In genomic region chr11:12744831-12745502, GRCh38 we compare ENCODE assay signal across 16 cellular contexts.
DNase-seq lines count a peak whose midpoint lies in the region; ATAC-seq, FAIRE-seq and TF ChIP-seq lines count a peak whose summit lies in the region.
"Had no signal": no experiment of that assay in that cellular context is flagged by ENCODE, and none has a peak within 500 bp of the region (broad histone marks: within the 10 kb centered on the region; RNA-seq: fewer than 3 reads in every experiment).

No MANE protein-coding gene starts in this region.

- peaks cover 6% of the 10 kb centered on the region; the same call in 1 of the 2 replicates for H3K79me2 ChIP-seq in H9 (ENCODE audit: insufficient read depth, low read length)
- H3K79me2 ChIP-seq in trophoblast cell (ENCODE audit: control insufficient read depth, insufficient read depth, low read length, poor library complexity) = peaks cover 34% of the 10 kb centered on the region

- H3K9me3 ChIP-seq in H9 (ENCODE audit: control insufficient read depth, low read depth, low read length) (no peaks in the 10 kb centered on the region), heart left ventricle (no peaks in the 10 kb centered on the region), trophoblast cell (ENCODE audit: insufficient read depth, low read depth, low read length) (no peaks in the 10 kb centered on the region), spleen (no peaks in the 10 kb centered on the region)
- H3K9me3 ChIP-seq: BLaER1, colonic mucosa, lower lobe of right lung, upper lobe of left lung had no signal

- no peak overlapping the region for H3K4me2 ChIP-seq in H9 (ENCODE audit: insufficient read depth, insufficient read length, low read length)
- H3K4me2 ChIP-seq in trophoblast cell (ENCODE audit: low read length) = no peak overlapping the region
- H3K4me2 ChIP-seq: BLaER1 had no signal

- H3T11ph ChIP-seq in H9 (ENCODE audit: low read length) = no peak overlapping the region

- H3K9me3 Mint-ChIP-seq in H9 = no peaks in the 10 kb centered on the region; a peak in 2 of 5 replicates
- no peaks in the 10 kb centered on the region for H3K9me3 Mint-ChIP-seq in activated CD4-positive, alpha-beta T cell treated with anti-CD3 and anti-CD28 coated beads, Interleukin-2, amount 10 ng/mL, durations not matched to agents 24 days and 14 days

- H4K20me1 ChIP-seq in H9 (ENCODE audit: control insufficient read depth, insufficient read depth, insufficient read length) = no peaks in the 10 kb centered on the region
- H4K20me1 ChIP-seq: BLaER1 had no signal

- no peak overlapping the region for H3K56ac ChIP-seq in H9 (ENCODE audit: insufficient read length, low read depth, low read length)

- no peak for TF ChIP-seq POLR2A in heart left ventricle (IDR thresholded peaks at IDR 0.05)
- TF ChIP-seq POLR2A in spleen (IDR thresholded peaks at IDR 0.05) = no peak

- H3K23me2 ChIP-seq in H9 (ENCODE audit: insufficient read length, low read depth, low read length, poor library complexity, severe bottlenecking) = no peaks in the 10 kb centered on the region

- H3K4ac ChIP-seq in H9 (ENCODE audit: low read depth, low read length) (no peak overlapping the region), trophoblast cell (ENCODE audit: low read depth, low read length) (peak overlapping the region; percentile 72)

- H4K5ac ChIP-seq in H9 (ENCODE audit: insufficient read length, low read depth, low read length) = no peak overlapping the region

- intact Hi-C loops in heart left ventricle (cut with DNase I) = loop anchor here in 5 of 10 donors (2.0 to 10.0 kb wide), 5 partner anchors 42 to 70 kb away; partner anchors contain the start of gene TEAD1 (in 2 of the 5)
- intact Hi-C loops in spleen (cut with DNase I; ENCODE audit: low total_unique reads) = no loop called here
- intact Hi-C loops in activated CD4-positive, alpha-beta T cell treated with anti-CD3 and anti-CD28 coated beads, Interleukin-2, amount 10 ng/mL, durations not matched to agents 24 days and 14 days (cut with micrococcal nuclease) = no loop called here

- H3K4me1 ChIP-seq in H9 (ENCODE audit: insufficient read depth, low read length) (peaks cover 7% of the 10 kb centered on the region; the same call in 1 of the 2 replicates), heart left ventricle (peaks cover 0 to 63% (median 18%) of the 10 kb centered on the region in 12 donors), trophoblast cell (ENCODE audit: control insufficient read depth in 1 of 2, insufficient read depth in 2 of 2, low read length in 2 of 2) (peaks cover 14 to 17% of the 10 kb centered on the region in 2 experiments), spleen (peaks cover 0 to 6% (median 0%) of the 10 kb centered on the region in 6 donors)
- H3K4me1 ChIP-seq: colonic mucosa had no signal

- H2AK5ac ChIP-seq in H9 (ENCODE audit: insufficient read length, low read length) = no peak overlapping the region
- H2AK5ac ChIP-seq in trophoblast cell (ENCODE audit: low read length) = no peak overlapping the region

- peak overlapping the region in 2 of 3 experiments; percentile 41 to 63; a peak in 3 of 7 replicates for H3K27ac Mint-ChIP-seq in H9
- no peak overlapping the region for H3K27ac Mint-ChIP-seq in activated CD4-positive, alpha-beta T cell treated with anti-CD3 and anti-CD28 coated beads, Interleukin-2, amount 10 ng/mL, durations not matched to agents 24 days and 14 days
- H3K27ac Mint-ChIP-seq: activated CD4-positive, alpha-beta T cell treated with anti-CD3 and anti-CD28 coated beads, Interleukin-2, amount 10 ng/mL, durations not matched to agents 7 days and 5 days had no signal

- H3K27me3 ChIP-seq in H9 (ENCODE audit: insufficient read depth, low read length) (no peaks in the 10 kb centered on the region), heart left ventricle (no peaks in the 10 kb centered on the region), trophoblast cell (ENCODE audit: insufficient read depth, low read length) (no peaks in the 10 kb centered on the region), spleen (replicated peaks in 1 of 7) (no peaks in the 10 kb centered on the region)
- H3K27me3 ChIP-seq: BLaER1, colonic mucosa, upper lobe of left lung had no signal

- H4K91ac ChIP-seq in H9 (ENCODE audit: insufficient read length, low read depth, low read length) = no peak overlapping the region
- no peak overlapping the region for H4K91ac ChIP-seq in trophoblast cell (ENCODE audit: low read depth, low read length)

- no peak overlapping the region for H4K12ac ChIP-seq in trophoblast cell (ENCODE audit: low read depth, low read length)

- H3K4me1 Mint-ChIP-seq in H9 = peaks cover 52 to 58% of the 10 kb centered on the region in 2 experiments
- no peaks in the 10 kb centered on the region for H3K4me1 Mint-ChIP-seq in activated CD4-positive, alpha-beta T cell treated with anti-CD3 and anti-CD28 coated beads, Interleukin-2, amount 10 ng/mL, durations not matched to agents 24 days and 14 days
- H3K4me1 Mint-ChIP-seq: activated CD4-positive, alpha-beta T cell treated with anti-CD3 and anti-CD28 coated beads, Interleukin-2, amount 10 ng/mL, durations not matched to agents 7 days and 5 days had no signal

- H2BK120ac ChIP-seq in H9 (ENCODE audit: low read depth, low read length, poor library complexity, severe bottlenecking) (no peak overlapping the region), trophoblast cell (ENCODE audit: insufficient read depth, low read length, poor library complexity) (no peak overlapping the region)

- no peak overlapping the region for H3K4me3 Mint-ChIP-seq in H9
- no peak overlapping the region for H3K4me3 Mint-ChIP-seq in activated CD4-positive, alpha-beta T cell treated with anti-CD3 and anti-CD28 coated beads, Interleukin-2, amount 10 ng/mL, durations not matched to agents 24 days and 14 days
- H3K4me3 Mint-ChIP-seq: activated CD4-positive, alpha-beta T cell treated with anti-CD3 and anti-CD28 coated beads, Interleukin-2, amount 10 ng/mL, durations not matched to agents 7 days and 5 days had no signal

- WGBS in H9 (ENCODE audit: extremely low coverage, insufficient read length, low lambda C conversion rate) = no CpG with 5 or more reads among the region's 10 CpGs
- 40 to 54% (median 46%) methylated on average over 10 of the region's 10 CpGs for WGBS in heart left ventricle, 4 donors
- WGBS in trophoblast cell (ENCODE audit: extremely low coverage, insufficient coverage, insufficient read length) = no CpG with 5 or more reads among the region's 10 CpGs
- 81 to 88% (median 87%) methylated on average over 10 of the region's 10 CpGs for WGBS in spleen, 5 donors

- no peak overlapping the region for H2BK20ac ChIP-seq in H9 (ENCODE audit: low read depth, low read length, poor library complexity, severe bottlenecking)

- ATAC-seq in heart left ventricle (peak; percentile 89 to 94 (median 92)), GM18867 (IDR thresholded peaks at IDR 0.05; ENCODE audit: unreplicated experiment) (no peak)

- H3K9ac ChIP-seq in H9 (ENCODE audit: extremely low read depth, insufficient read length, low read length) = no peak overlapping the region
- no peak overlapping the region for H3K9ac ChIP-seq in trophoblast cell (ENCODE audit: low read length)
- H3K9ac ChIP-seq: BLaER1 had no signal

- peak overlapping the region in 4 of 12 donors; percentile 5 to 31 (median 7) for H3K4me3 ChIP-seq in heart left ventricle
- H3K4me3 ChIP-seq in trophoblast cell (ENCODE audit: low read depth, low read length) = no peak overlapping the region
- H3K4me3 ChIP-seq in spleen = no peak overlapping the region
- H3K4me3 ChIP-seq: BLaER1, colonic mucosa, lower lobe of right lung, upper lobe of left lung had no signal

- no peak overlapping the region for H2BK15ac ChIP-seq in H9 (ENCODE audit: low read depth, low read length)

- H3K18ac ChIP-seq in H9 (ENCODE audit: insufficient read length, low read depth, low read length) = no peak overlapping the region
- H3K18ac ChIP-seq in trophoblast cell (ENCODE audit: low read length) = no peak overlapping the region

- H2AFZ ChIP-seq in H9 (ENCODE audit: low read length) (no peak overlapping the region), trophoblast cell (ENCODE audit: insufficient read depth, low read length, poor library complexity) (no peak overlapping the region)

- H4K8ac ChIP-seq in H9 (replicated peaks; ENCODE audit: insufficient read length, low read depth, low read length) = no peak overlapping the region
- H4K8ac ChIP-seq in trophoblast cell (ENCODE audit: low read depth, low read length) = no peak overlapping the region

- peaks cover 3 to 4% (median 4%) of the 10 kb centered on the region in 3 experiments; a peak in 2 of 7 replicates for H3K36me3 Mint-ChIP-seq in H9 (ENCODE audit: insufficient read depth in 1 of 3, low read depth in 3 of 3)
- no peaks in the 10 kb centered on the region for H3K36me3 Mint-ChIP-seq in activated CD4-positive, alpha-beta T cell treated with anti-CD3 and anti-CD28 coated beads, Interleukin-2, amount 10 ng/mL, durations not matched to agents 24 days and 14 days (ENCODE audit: low read depth)

- H3K27ac ChIP-seq in H9 (ENCODE audit: insufficient read length, low read depth, low read length) (no peak overlapping the region), heart left ventricle (peak overlapping the region; percentile 18 to 81 (median 66)), trophoblast cell (ENCODE audit: low read depth, low read length) (no peak overlapping the region), spleen (no peak overlapping the region)
- H3K27ac ChIP-seq: BLaER1, colonic mucosa, lower lobe of right lung, upper lobe of left lung had no signal

- FAIRE-seq in RCC 7860 (lab: Jason Lieb, UNC) = peak; percentile 81

- DNase-seq in H9 (no peak), RCC 7860 (ENCODE audit: low spot score) (peak; percentile 49), heart left ventricle (peak in 4 of 5 donors; percentile 50 to 73 (median 58)), trophoblast cell (peak in 1 of 2 donors; percentile 18), spleen (no peak), COR-L47 (lab: John Stamatoyannopoulos, UW) (no peak)
- DNase-seq in activated CD4-positive, alpha-beta T cell treated with anti-CD3 and anti-CD28 coated beads, Interleukin-2, amount 10 ng/mL, durations not matched to agents 24 days and 14 days = no peak
- DNase-seq: activated CD4-positive, alpha-beta T cell treated with anti-CD3 and anti-CD28 coated beads, Interleukin-2, amount 10 ng/mL, durations not matched to agents 7 days and 5 days; activated gamma-delta T cell; colonic mucosa; GF-D8; lower lobe of right lung; NCI-H2171; upper lobe of left lung had no signal

- TF ChIP-seq CTCF in H9 (conservative IDR thresholded peaks at IDR 0.05) = no peak
- TF ChIP-seq CTCF in heart left ventricle (IDR thresholded peaks at IDR 0.05) = no peak
- no peak for TF ChIP-seq CTCF in spleen (IDR thresholded peaks at IDR 0.05 in 8 of 11, conservative IDR thresholded peaks at IDR 0.05 in 3 of 11)

- H3K79me1 ChIP-seq in H9 (ENCODE audit: insufficient read depth, low read depth, low read length, poor library complexity, severe bottlenecking) = no peaks in the 10 kb centered on the region
- H3K79me1 ChIP-seq in trophoblast cell (ENCODE audit: low read length) = peaks cover 2% of the 10 kb centered on the region

- H3K14ac ChIP-seq in H9 (ENCODE audit: insufficient read depth, low read length) (no peak overlapping the region), trophoblast cell (ENCODE audit: low read length) (no peak overlapping the region)

- H3K23ac ChIP-seq in H9 (ENCODE audit: insufficient read length, low read depth, low read length) (no peak overlapping the region), trophoblast cell (ENCODE audit: low read length) (no peak overlapping the region)

- no peaks in the 10 kb centered on the region for H3K27me3 Mint-ChIP-seq in H9 (ENCODE audit: low read depth)
- H3K27me3 Mint-ChIP-seq in activated CD4-positive, alpha-beta T cell treated with anti-CD3 and anti-CD28 coated beads, Interleukin-2, amount 10 ng/mL, durations not matched to agents 24 days and 14 days = peaks cover 22% of the 10 kb centered on the region

- H3K36me3 ChIP-seq in heart left ventricle (no peaks in the 10 kb centered on the region), trophoblast cell (ENCODE audit: control insufficient read depth in 1 of 2, insufficient read depth in 2 of 2, low read length in 2 of 2) (peaks cover 0 to 4% of the 10 kb centered on the region in 2 experiments), spleen (no peaks in the 10 kb centered on the region)
- H3K36me3 ChIP-seq: BLaER1, colonic mucosa, lower lobe of right lung, upper lobe of left lung had no signal

- H2BK5ac ChIP-seq in H9 (ENCODE audit: insufficient read length, low read length) (no peak overlapping the region), trophoblast cell (ENCODE audit: low read depth, low read length, poor library complexity) (no peak overlapping the region)

- H2BK12ac ChIP-seq in H9 (ENCODE audit: insufficient read length, low read depth, low read length) (no peak overlapping the region), trophoblast cell (ENCODE audit: low read length) (no peak overlapping the region)

Comparison
In these comparisons a context has a peak if more than half of its experiments do, and no peak if none do; other contexts are left out.
1. DNase-seq: peak in RCC 7860 (single experiment) and heart left ventricle (4 of 5); none in H9 (single experiment), spleen (single experiment), COR-L47 (single experiment) and activated CD4-positive, alpha-beta T cell treated with anti-CD3 and anti-CD28 coated beads, Interleukin-2, amount 10 ng/mL, durations not matched to agents 24 days and 14 days (single experiment).
2. H3K27ac ChIP-seq: peak in heart left ventricle (12 of 12); none in H9 (single experiment), trophoblast cell (single experiment) and spleen (0 of 8).